ENCODE assay signal across 10 cellular contexts in the genomic region with DNA sequence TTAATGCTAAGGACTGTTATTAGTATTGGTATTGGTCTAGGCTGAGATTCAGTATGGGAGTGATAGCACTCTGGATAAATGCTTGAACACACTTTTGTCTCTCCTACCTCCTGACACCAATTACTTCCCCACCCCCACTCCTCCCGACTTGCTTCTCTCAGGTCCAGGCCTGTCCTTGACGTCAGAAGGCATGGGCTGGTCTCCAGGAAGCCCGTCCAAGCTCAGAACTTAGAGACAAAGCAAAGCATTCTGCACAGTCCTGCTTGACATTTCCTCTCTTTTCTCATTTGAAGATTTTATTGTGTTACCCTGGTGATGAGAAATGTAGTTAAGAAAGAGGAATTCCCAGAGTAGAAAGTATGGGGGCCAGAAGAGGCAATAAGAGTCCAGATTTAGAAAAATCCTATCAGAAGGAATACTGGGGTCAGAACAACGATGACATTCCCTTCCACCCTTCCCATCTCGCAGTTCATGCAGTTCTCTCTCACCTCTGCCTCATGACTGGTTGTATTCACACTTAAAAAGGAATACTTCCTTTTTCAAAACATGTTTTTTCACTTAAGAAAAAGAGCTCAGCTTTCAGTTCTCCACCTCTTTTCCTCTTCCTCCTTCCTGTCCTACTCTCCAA. TPM values are rescaled to one million over a fixed set of nuclear protein-coding genes. Genes with fewer than 3 reads are reported as not detected.
DNase-seq lines count a peak whose midpoint lies in the region; ATAC-seq and TF ChIP-seq lines count a peak whose summit lies in the region.
"Had no signal": no experiment of that assay in that cellular context is flagged by ENCODE, and none has a peak within 500 bp of the region (broad histone marks: within the 10 kb centered on the region; RNA-seq: fewer than 3 reads in every experiment).

No MANE protein-coding gene starts in this region.

- peaks cover 0 to 8% of the 10 kb centered on the region in 2 donors for H3K4me1 ChIP-seq in naive thymus-derived CD4-positive, alpha-beta T cell (ENCODE audit: control insufficient read depth in 2 of 2, insufficient read depth in 2 of 2, low read length in 2 of 2)
- H3K4me1 ChIP-seq in uterus: no peaks in the 10 kb centered on the region

- no peaks in the 10 kb centered on the region for H3K9me3 ChIP-seq in naive thymus-derived CD4-positive, alpha-beta T cell (ENCODE audit: control insufficient read depth in 2 of 3, low read length in 3 of 3)
- no peaks in the 10 kb centered on the region for H3K9me3 ChIP-seq in uterus
- H3K9me3 ChIP-seq: neutrophil had no signal

- peaks cover 3% of the 10 kb centered on the region for H3K36me3 Mint-ChIP-seq in activated naive CD8-positive, alpha-beta T cell
- H3K36me3 Mint-ChIP-seq in activated naive CD8-positive, alpha-beta T cell treated with anti-CD3 and anti-CD28 coated beads, Interleukin-2, amount 50 U/mL, for 24 hours (ENCODE audit: low read depth): no peaks in the 10 kb centered on the region
- no peaks in the 10 kb centered on the region for H3K36me3 Mint-ChIP-seq in naive thymus-derived CD4-positive, alpha-beta T cell

- no peak overlapping the region for H3K4me3 Mint-ChIP-seq in activated naive CD8-positive, alpha-beta T cell
- H3K4me3 Mint-ChIP-seq in activated naive CD8-positive, alpha-beta T cell treated with anti-CD3 and anti-CD28 coated beads, Interleukin-2, amount 50 U/mL, for 24 hours: no peak overlapping the region
- peak overlapping the region in 8 of 10 donors; percentile 3 to 75 (median 64) for H3K4me3 Mint-ChIP-seq in naive thymus-derived CD4-positive, alpha-beta T cell

- ATAC-seq in activated naive CD8-positive, alpha-beta T cell treated with anti-CD3 and anti-CD28 coated beads, Interleukin-2, amount 50 U/mL, for 24 hours: no peak
- peak; percentile 16 for ATAC-seq in naive thymus-derived CD4-positive, alpha-beta T cell
- ATAC-seq: HCT116 had no signal

- H3K27me3 ChIP-seq in naive thymus-derived CD4-positive, alpha-beta T cell (ENCODE audit: control insufficient read depth in 2 of 2, insufficient read depth in 2 of 2, low read length in 2 of 2): no peaks in the 10 kb centered on the region
- H3K27me3 ChIP-seq in uterus: no peaks in the 10 kb centered on the region

- intact Hi-C loops in naive thymus-derived CD4-positive, alpha-beta T cell (cut with micrococcal nuclease): loop anchor here in 1 of 2 donors (2.0 kb wide), 1 partner anchor 18 kb away; the partner anchor contains the start of gene FAM184A
- intact Hi-C loops in uterus (cut with DNase I; ENCODE audit: low total_unique reads): no loop called here

- POLR2A ChIA-PET in naive thymus-derived CD4-positive, alpha-beta T cell (lab: Charles Lee): interaction anchor here (0.6 to 1.0 kb wide), 4 partner anchors 10 to 539 kb away, joined by 3 read pairs; no protein-coding TSS in a partner anchor

- H3K4me1 Mint-ChIP-seq in activated naive CD8-positive, alpha-beta T cell (ENCODE audit: low read depth): peaks cover 15% of the 10 kb centered on the region
- peaks cover 15% of the 10 kb centered on the region for H3K4me1 Mint-ChIP-seq in activated naive CD8-positive, alpha-beta T cell treated with anti-CD3 and anti-CD28 coated beads, Interleukin-2, amount 50 U/mL, for 24 hours
- H3K4me1 Mint-ChIP-seq in naive thymus-derived CD4-positive, alpha-beta T cell: peaks cover 6 to 31% (median 25%) of the 10 kb centered on the region in 7 donors

- DNase-seq in activated naive CD8-positive, alpha-beta T cell treated with anti-CD3 and anti-CD28 coated beads, Interleukin-2, amount 50 U/mL, for 24 hours: no peak
- DNase-seq in fibroblast of villous mesenchyme (ENCODE audit: low read depth): peak; percentile 30
- DNase-seq in naive thymus-derived CD4-positive, alpha-beta T cell: peak in 2 of 9 donors; percentile 10 to 25
- DNase-seq in uterus: peak; percentile 79 to 84
- DNase-seq in GOT3 (lab: John Stamatoyannopoulos, UW): no peak
- DNase-seq in activated CD4-positive, alpha-beta T cell treated with anti-CD3 and anti-CD28 coated beads for 1 hour: no peak
- DNase-seq in EL: no peak

- H3K36me3 ChIP-seq in naive thymus-derived CD4-positive, alpha-beta T cell (ENCODE audit: control insufficient read depth in 2 of 3, insufficient read depth in 3 of 3, low read length in 3 of 3): no peaks in the 10 kb centered on the region
- H3K36me3 ChIP-seq in uterus: no peaks in the 10 kb centered on the region
- H3K36me3 ChIP-seq: neutrophil had no signal

- H3K4me3 ChIP-seq in fibroblast of villous mesenchyme (ENCODE audit: low read depth, low read length): no peak overlapping the region
- H3K4me3 ChIP-seq in naive thymus-derived CD4-positive, alpha-beta T cell (ENCODE audit: low read length): no peak overlapping the region
- H3K4me3 ChIP-seq in uterus: no peak overlapping the region

- TF ChIP-seq CTCF in fibroblast of villous mesenchyme (IDR thresholded peaks at IDR 0.05; ENCODE audit: insufficient read depth, low read depth, low read length) (no peak), uterus (IDR thresholded peaks at IDR 0.05) (no peak)

- H3K27ac Mint-ChIP-seq in activated naive CD8-positive, alpha-beta T cell: peak overlapping the region; percentile 68
- no peak overlapping the region for H3K27ac Mint-ChIP-seq in activated naive CD8-positive, alpha-beta T cell treated with anti-CD3 and anti-CD28 coated beads, Interleukin-2, amount 50 U/mL, for 24 hours
- peak overlapping the region in 8 of 9 donors; percentile 57 to 94 (median 87) for H3K27ac Mint-ChIP-seq in naive thymus-derived CD4-positive, alpha-beta T cell

- H3K9me3 Mint-ChIP-seq in activated naive CD8-positive, alpha-beta T cell (ENCODE audit: low read depth): no peaks in the 10 kb centered on the region
- peaks cover 6% of the 10 kb centered on the region for H3K9me3 Mint-ChIP-seq in activated naive CD8-positive, alpha-beta T cell treated with anti-CD3 and anti-CD28 coated beads, Interleukin-2, amount 50 U/mL, for 24 hours
- H3K9me3 Mint-ChIP-seq in naive thymus-derived CD4-positive, alpha-beta T cell: no peaks in the 10 kb centered on the region

- H3K27me3 Mint-ChIP-seq in activated naive CD8-positive, alpha-beta T cell: no peaks in the 10 kb centered on the region
- no peaks in the 10 kb centered on the region for H3K27me3 Mint-ChIP-seq in activated naive CD8-positive, alpha-beta T cell treated with anti-CD3 and anti-CD28 coated beads, Interleukin-2, amount 50 U/mL, for 24 hours
- peaks cover 0 to 2% (median 0%) of the 10 kb centered on the region in 5 donors for H3K27me3 Mint-ChIP-seq in naive thymus-derived CD4-positive, alpha-beta T cell

- no peak for TF ChIP-seq POLR2A in uterus (IDR thresholded peaks at IDR 0.05)

- CTCF ChIA-PET in naive thymus-derived CD4-positive, alpha-beta T cell (lab: Charles Lee): interaction anchor here (0.6 kb wide), 2 partner anchors 385 to 387 kb away, joined by 4 to 6 read pairs; no protein-coding TSS in a partner anchor

- H3K27ac ChIP-seq in naive thymus-derived CD4-positive, alpha-beta T cell (ENCODE audit: low read depth, low read length): peak overlapping the region; percentile 54
- H3K27ac ChIP-seq in uterus: peak overlapping the region; percentile 7 to 26
- H3K27ac ChIP-seq: neutrophil had no signal

RNA-seq across cellular contexts. Expression of gene FAM184A, which starts 18.3 kb away (rescaled TPM):
- total RNA-seq in fibroblast of villous mesenchyme (under 0.01 TPM in 2 replicates), uterus (1 to 10 TPM; 1.8 to 9.5 (median 5.1) TPM)
- 1 to 10 TPM; 5.3 to 9.8 (median 7.9) TPM for total RNA-seq in naive thymus-derived CD4-positive, alpha-beta T cell
- polyA plus RNA-seq in naive thymus-derived CD4-positive, alpha-beta T cell: 1 to 10 TPM in 1 of 2 donors, under 1 TPM in 1; 0.99 to 3.1 TPM

Comparison
In these comparisons a context has a peak if more than half of its experiments do, and no peak if none do; other contexts are left out.
1. H3K4me3 Mint-ChIP-seq: peak in naive thymus-derived CD4-positive, alpha-beta T cell (8 of 10); none in activated naive CD8-positive, alpha-beta T cell (single experiment) and activated naive CD8-positive, alpha-beta T cell treated with anti-CD3 and anti-CD28 coated beads, Interleukin-2, amount 50 U/mL, for 24 hours (single experiment).
2. DNase-seq: peak in fibroblast of villous mesenchyme (single experiment) and uterus (2 of 2); none in activated naive CD8-positive, alpha-beta T cell treated with anti-CD3 and anti-CD28 coated beads, Interleukin-2, amount 50 U/mL, for 24 hours (single experiment), GOT3 (single experiment), activated CD4-positive, alpha-beta T cell treated with anti-CD3 and anti-CD28 coated beads for 1 hour (single experiment) and EL (single experiment).